In the genomic region with DNA sequence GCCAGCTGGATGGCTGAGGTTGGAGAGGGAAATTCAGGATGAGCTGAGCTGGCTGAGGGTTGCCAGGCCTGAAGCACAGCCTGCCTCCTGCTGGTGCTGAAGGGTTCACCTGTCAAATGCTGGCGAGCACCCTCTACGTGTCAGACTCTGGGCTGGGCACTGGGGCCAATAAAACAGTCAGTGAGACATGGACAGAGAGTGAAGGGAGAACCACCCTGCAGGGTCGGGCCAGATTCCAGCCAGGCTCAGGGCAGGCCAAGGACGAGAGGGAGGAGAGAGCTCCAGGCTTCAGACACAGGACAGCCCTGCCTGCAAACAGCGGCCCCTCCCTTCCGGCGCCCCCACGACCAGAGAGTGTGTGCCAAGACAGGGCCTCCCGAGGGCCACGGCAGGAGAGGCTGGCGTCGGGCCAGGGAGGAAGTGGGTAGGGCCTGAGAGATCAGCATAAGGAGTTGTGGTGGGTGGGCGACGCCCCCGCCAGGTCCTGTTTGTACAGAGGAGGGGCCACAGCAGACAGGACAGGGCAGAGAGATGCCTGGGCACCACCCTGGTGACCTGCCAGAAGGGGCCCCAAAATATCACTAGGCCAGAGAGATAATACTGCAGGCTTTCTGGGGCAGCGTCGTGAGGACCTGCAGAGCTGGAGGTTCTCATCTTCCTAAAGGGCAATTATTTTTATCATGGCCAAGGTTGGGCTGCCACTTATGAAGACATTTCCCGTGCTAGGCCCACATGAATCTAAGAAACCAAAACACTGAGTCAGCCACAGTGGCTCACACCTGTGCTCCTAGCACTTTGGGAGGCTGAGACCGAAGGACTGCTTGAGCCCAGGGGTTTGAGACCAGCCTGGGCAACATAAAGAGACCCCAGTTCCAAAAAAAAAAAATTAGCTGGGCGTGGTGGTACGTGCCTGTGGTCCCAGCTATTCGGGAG, we compare ENCODE assay signal across 10 cellular contexts.
DNase-seq lines count a peak whose midpoint lies in the region; ATAC-seq and TF ChIP-seq lines count a peak whose summit lies in the region.
"Had no signal": no experiment of that assay in that cellular context is flagged by ENCODE, and none has a peak within 500 bp of the region (broad histone marks: within the 10 kb centered on the region; RNA-seq: fewer than 3 reads in every experiment).

No MANE protein-coding gene starts in this region.

- DNase-seq in RWPE2 (ENCODE audit: low spot score) (no peak), kidney epithelial cell (ENCODE audit: low read depth) (no peak), osteocyte (ENCODE audit: extremely low spot score, unreplicated experiment) (no peak), NCI-H82 treated with DMSO at 0.1 percent for 48 hours (lab: John Stamatoyannopoulos, UW; ENCODE audit: unreplicated experiment) (no peak)
- DNase-seq in activated naive CD4-positive, alpha-beta T cell treated with anti-CD3 and anti-CD28 coated beads, Interleukin-2, amount 50 U/mL, for 16 hours = peak; percentile 70
- peak; percentile 51 for DNase-seq in stimulated activated CD8-positive, alpha-beta memory T cell treated with anti-CD3 and anti-CD28 coated beads, Interleukin-7, amount 100 ng/mL, for 24 hours (ENCODE audit: low read depth)

- peak; percentile 27 for ATAC-seq in GM21786 (IDR thresholded peaks at IDR 0.05; ENCODE audit: unreplicated experiment)
- peak; percentile 82 for ATAC-seq in RWPE2 (ENCODE audit: low read depth)
- ATAC-seq in GM18858 (IDR thresholded peaks at IDR 0.05; ENCODE audit: unreplicated experiment) = no peak

- no peaks in the 10 kb centered on the region for H3K27me3 Mint-ChIP-seq in osteocyte (ENCODE audit: unreplicated experiment)

- H3K27me3 ChIP-seq in RWPE2 (ENCODE audit: insufficient read depth, poor library complexity, severe bottlenecking) (no peaks in the 10 kb centered on the region), kidney epithelial cell (ENCODE audit: control insufficient read depth, insufficient read depth, low read length) (no peaks in the 10 kb centered on the region)
- H3K27me3 ChIP-seq: SJSA1 had no signal

- H3K4me1 ChIP-seq in RWPE2 (ENCODE audit: insufficient read depth, poor library complexity, severe bottlenecking) = peaks cover 12% of the 10 kb centered on the region
- H3K4me1 ChIP-seq: SJSA1 had no signal

- H3K36me3 Mint-ChIP-seq in osteocyte (ENCODE audit: unreplicated experiment) = no peaks in the 10 kb centered on the region

- H3K27ac Mint-ChIP-seq in osteocyte (ENCODE audit: unreplicated experiment) = no peak overlapping the region

- no peaks in the 10 kb centered on the region for H3K9me3 ChIP-seq in RWPE2 (ENCODE audit: severe bottlenecking)
- H3K9me3 ChIP-seq: SJSA1, tibial artery had no signal

- H3K36me3 ChIP-seq in RWPE2 (ENCODE audit: low read depth) = peaks cover 57% of the 10 kb centered on the region
- H3K36me3 ChIP-seq in kidney epithelial cell (ENCODE audit: control insufficient read depth, insufficient read depth, low read length) = no peaks in the 10 kb centered on the region
- H3K36me3 ChIP-seq: SJSA1 had no signal

- no peak overlapping the region for H3K4me3 ChIP-seq in RWPE2 (ENCODE audit: severe bottlenecking)
- no peak overlapping the region for H3K4me3 ChIP-seq in kidney epithelial cell (ENCODE audit: low read depth, low read length)
- H3K4me3 ChIP-seq: SJSA1, tibial artery had no signal

- TF ChIP-seq CTCF in RWPE2 (IDR thresholded peaks at IDR 0.05; ENCODE audit: poor library complexity, severe bottlenecking) = peak; percentile 51
- TF ChIP-seq CTCF in kidney epithelial cell (IDR thresholded peaks at IDR 0.05; ENCODE audit: insufficient read depth, low read length, poor library complexity, severe bottlenecking) = peak; percentile 27
- TF ChIP-seq CTCF in osteocyte (IDR thresholded peaks at IDR 0.05) = no peak

- H3K27ac ChIP-seq in RWPE2 (ENCODE audit: poor library complexity, severe bottlenecking) = peak overlapping the region; percentile 49
- H3K27ac ChIP-seq: SJSA1, tibial artery had no signal

- no peak overlapping the region for H3K4me3 Mint-ChIP-seq in osteocyte (ENCODE audit: unreplicated experiment)

- H3K9me3 Mint-ChIP-seq in osteocyte (ENCODE audit: unreplicated experiment) = no peaks in the 10 kb centered on the region

- peaks cover 7% of the 10 kb centered on the region for H3K4me1 Mint-ChIP-seq in osteocyte (ENCODE audit: unreplicated experiment)

Comparison
In these comparisons a context has a peak if more than half of its experiments do, and no peak if none do; other contexts are left out.
1. DNase-seq: peak in activated naive CD4-positive, alpha-beta T cell treated with anti-CD3 and anti-CD28 coated beads, Interleukin-2, amount 50 U/mL, for 16 hours (single experiment) and stimulated activated CD8-positive, alpha-beta memory T cell treated with anti-CD3 and anti-CD28 coated beads, Interleukin-7, amount 100 ng/mL, for 24 hours (single experiment); none in RWPE2 (single experiment), kidney epithelial cell (single experiment), osteocyte (single experiment) and NCI-H82 treated with DMSO at 0.1 percent for 48 hours (single experiment).